8 cellular contexts compared by ENCODE assay signal in the genomic region with DNA sequence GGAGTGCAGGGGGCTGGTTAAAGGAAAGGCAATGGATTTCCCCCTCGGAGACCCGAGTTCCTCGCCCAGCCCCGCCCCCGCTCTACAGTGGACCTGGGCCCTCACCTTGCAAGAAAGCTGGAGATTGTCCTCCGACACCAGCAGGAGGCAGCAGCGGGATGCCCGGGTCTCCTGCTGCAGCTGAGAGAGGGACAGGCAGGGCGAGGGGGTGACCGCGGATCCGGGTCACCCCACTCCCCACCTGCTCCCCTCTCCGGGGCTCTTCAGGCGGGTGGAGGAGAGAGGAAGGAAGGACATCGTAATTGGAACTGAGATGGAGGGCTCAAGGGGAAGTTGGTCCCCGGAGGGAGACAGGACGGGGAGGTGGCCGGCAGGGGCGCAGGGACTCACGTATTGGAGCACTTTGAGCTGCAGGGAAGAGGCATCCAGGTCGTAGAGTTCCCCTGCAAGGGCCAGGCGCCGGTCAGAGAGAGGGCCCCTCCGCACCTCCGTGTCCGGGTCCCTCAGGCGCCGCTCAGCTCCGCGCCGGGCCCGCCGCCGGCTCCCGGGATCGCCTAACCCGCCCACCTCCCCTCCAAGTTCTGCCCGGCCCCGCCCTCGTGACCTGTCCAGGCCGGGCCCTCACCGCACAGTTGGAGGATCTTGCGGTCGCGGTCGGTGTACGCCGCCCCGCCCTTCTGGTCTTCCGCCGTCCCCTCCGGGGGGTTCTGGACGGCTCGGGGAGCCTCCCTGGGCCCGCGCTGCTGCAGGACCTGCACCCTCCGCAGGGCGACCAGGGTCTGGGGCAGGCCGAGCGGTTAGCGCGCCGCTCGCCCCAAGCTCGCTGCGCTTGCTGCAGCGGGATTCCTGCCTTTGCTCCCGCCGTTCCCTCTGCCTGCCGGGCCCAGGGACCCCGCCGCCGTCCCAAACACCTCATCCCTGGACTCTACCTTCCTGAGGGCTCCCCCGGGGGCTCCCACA.
DNase-seq lines count a peak whose midpoint lies in the region; ATAC-seq and TF ChIP-seq lines count a peak whose summit lies in the region.

No MANE protein-coding gene starts in this region.

- peak overlapping the region; percentile 82 for H3K9ac ChIP-seq in NT2/D1 (ENCODE audit: insufficient read length, low read depth)
- H3K9ac ChIP-seq in iPS-18a (ENCODE audit: low read length): no peak overlapping the region

- H3K4me3 ChIP-seq in GM06990 (replicated peaks; ENCODE audit: low read depth, low read length): no peak overlapping the region
- H3K4me3 ChIP-seq in NT2/D1 (ENCODE audit: insufficient read length, low read depth): peak overlapping the region; percentile 54
- H3K4me3 ChIP-seq in iPS-18a (ENCODE audit: low read length): peak overlapping the region; percentile 65

- ATAC-seq in activated naive CD4-positive, alpha-beta T cell treated with anti-CD3 and anti-CD28 coated beads, Interleukin-2, amount 50 U/mL, for 72 hours: peak; percentile 27 to 47
- ATAC-seq in GM18867 (IDR thresholded peaks at IDR 0.05; ENCODE audit: unreplicated experiment) (no peak), HG02970 (IDR thresholded peaks at IDR 0.05; ENCODE audit: low FRiP score, unreplicated experiment) (no peak)

- DNase-seq in GM06990 (ENCODE audit: extremely low read depth, insufficient read length): peak; percentile 21
- peak; percentile 62 for DNase-seq in NT2/D1 (ENCODE audit: low read depth, low spot score)
- peak in 1 of 2 donors; percentile 68 for DNase-seq in activated naive CD4-positive, alpha-beta T cell treated with anti-CD3 and anti-CD28 coated beads, Interleukin-2, amount 50 U/mL, for 72 hours (ENCODE audit: low spot score in 2 of 2)
- peak; percentile 51 for DNase-seq in stimulated activated CD4-positive, alpha-beta T cell treated with anti-CD3 and anti-CD28 coated beads, Interleukin-1b, Interleukin-23, amount 100 ng/mL, for 48 hours
- DNase-seq in AG08395 (ENCODE audit: low spot score): no peak

- H3K4me1 ChIP-seq in NT2/D1 (ENCODE audit: insufficient read depth, insufficient read length): peaks cover 26% of the 10 kb centered on the region
- peaks cover 10% of the 10 kb centered on the region for H3K4me1 ChIP-seq in iPS-18a (ENCODE audit: control insufficient read depth, low read depth, low read length)

- TF ChIP-seq CTCF in GM06990 (IDR thresholded peaks at IDR 0.05; ENCODE audit: insufficient read depth, low read length, poor library complexity, severe bottlenecking): peak; percentile 72

- peaks cover 1% of the 10 kb centered on the region for H3K27me3 ChIP-seq in GM06990 (replicated peaks; ENCODE audit: control insufficient read depth, insufficient read depth, low read length)
- peaks cover 43% of the 10 kb centered on the region for H3K27me3 ChIP-seq in NT2/D1 (ENCODE audit: insufficient read depth, insufficient read length)
- H3K27me3 ChIP-seq in iPS-18a (ENCODE audit: control insufficient read depth, insufficient read depth, low read length): peaks cover 75% of the 10 kb centered on the region

- H3K9me3 Mint-ChIP-seq in activated naive CD4-positive, alpha-beta T cell treated with anti-CD3 and anti-CD28 coated beads, Interleukin-2, amount 50 U/mL, for 72 hours: no peaks in the 10 kb centered on the region

- H3K36me3 ChIP-seq in GM06990 (ENCODE audit: control insufficient read depth, insufficient read depth, low read length) (no peaks in the 10 kb centered on the region), NT2/D1 (ENCODE audit: insufficient read depth, insufficient read length, low read length) (no peaks in the 10 kb centered on the region), iPS-18a (ENCODE audit: control insufficient read depth, low read depth, low read length) (no peaks in the 10 kb centered on the region)

- no peak overlapping the region for H3K27ac Mint-ChIP-seq in activated naive CD4-positive, alpha-beta T cell treated with anti-CD3 and anti-CD28 coated beads, Interleukin-2, amount 50 U/mL, for 72 hours

- no peak overlapping the region for H3K27ac ChIP-seq in iPS-18a (ENCODE audit: low read length)

- H3K36me3 Mint-ChIP-seq in activated naive CD4-positive, alpha-beta T cell treated with anti-CD3 and anti-CD28 coated beads, Interleukin-2, amount 50 U/mL, for 72 hours: no peaks in the 10 kb centered on the region

- no peaks in the 10 kb centered on the region for H3K9me3 ChIP-seq in NT2/D1 (ENCODE audit: insufficient read depth, low read length)
- no peaks in the 10 kb centered on the region for H3K9me3 ChIP-seq in iPS-18a (ENCODE audit: control insufficient read depth, low read depth, low read length)

Comparison
In these comparisons a context has a peak if more than half of its experiments do, and no peak if none do; other contexts are left out.
1. ATAC-seq: peak in activated naive CD4-positive, alpha-beta T cell treated with anti-CD3 and anti-CD28 coated beads, Interleukin-2, amount 50 U/mL, for 72 hours (2 of 2); none in GM18867 (single experiment) and HG02970 (single experiment).